7 cellular contexts compared by ENCODE assay signal in genomic region chr17:38674749-38675615, GRCh38. TPM values are rescaled to one million over a fixed set of nuclear protein-coding genes. Genes with fewer than 3 reads are reported as not detected.
DNase-seq lines count a peak whose midpoint lies in the region; ATAC-seq and TF ChIP-seq lines count a peak whose summit lies in the region.

TSS of gene EPOP (minus strand) at chr17:38674957. CDS start at chr17:38674495, 462 bp downstream.

- no peaks in the 10 kb centered on the region for H3K9me3 ChIP-seq in WERI-Rb-1 (ENCODE audit: severe bottlenecking)
- no peaks in the 10 kb centered on the region for H3K9me3 ChIP-seq in breast epithelium

- peaks cover 0 to 6% of the 10 kb centered on the region in 2 donors for H3K4me1 ChIP-seq in breast epithelium

- H3K27me3 ChIP-seq in WERI-Rb-1 (ENCODE audit: insufficient read depth, low read depth, severe bottlenecking): no peaks in the 10 kb centered on the region
- H3K27me3 ChIP-seq in breast epithelium: peaks cover 3 to 4% of the 10 kb centered on the region in 2 donors

- DNase-seq in NCI-H2171 treated with DMSO at 0.1 percent for 48 hours (lab: John Stamatoyannopoulos, UW): peak; percentile 85
- peak; percentile 93 for DNase-seq in WERI-Rb-1
- DNase-seq in breast epithelium (ENCODE audit: low spot score in 2 of 2): peak; percentile 85
- peak; percentile 83 for DNase-seq in iris pigment epithelial cell (ENCODE audit: low read depth)
- peak; percentile 87 to 93 (median 88) for DNase-seq in stimulated activated CD4-positive, alpha-beta T cell treated with anti-CD3 and anti-CD28 coated beads, Interleukin-12 subunit alpha, Interleukin-12 subunit beta, amount 100 ng/mL, for 48 hours (ENCODE audit: low read depth in 2 of 3, low spot score in 1 of 3)

- H3K4me3 ChIP-seq in WERI-Rb-1 (ENCODE audit: low read depth, low read length) (peak within 1 kb of the TSS; percentile 62), breast epithelium (peak within 1 kb of the TSS; percentile 63 to 68 (median 67))

- ATAC-seq in GM18498 (IDR thresholded peaks at IDR 0.05; ENCODE audit: unreplicated experiment): peak; percentile 76
- peak; percentile 62 for ATAC-seq in HG03039 (IDR thresholded peaks at IDR 0.05; ENCODE audit: unreplicated experiment)

- TF ChIP-seq POLR2A in breast epithelium (IDR thresholded peaks at IDR 0.05): no peak

- no peak for TF ChIP-seq CTCF in WERI-Rb-1 (IDR thresholded peaks at IDR 0.05; ENCODE audit: low read depth, low read length)
- no peak for TF ChIP-seq CTCF in breast epithelium (IDR thresholded peaks at IDR 0.05)

- intact Hi-C loops in breast epithelium (cut with DNase I; ENCODE audit: low total_unique reads): loop anchor here (5.0 kb wide), 1 partner anchor 62 kb away; no protein-coding TSS in a partner anchor

- H3K27ac ChIP-seq in WERI-Rb-1 (peak within 1 kb of the TSS; percentile 75), breast epithelium (peak within 1 kb of the TSS; percentile 14 to 64)

- H3K36me3 ChIP-seq in WERI-Rb-1: no peaks in the 10 kb centered on the region
- no peaks in the 10 kb centered on the region for H3K36me3 ChIP-seq in breast epithelium

RNA-seq across cellular contexts. Expression of gene EPOP, which starts in this region (rescaled TPM):
- total RNA-seq in breast epithelium: 1 to 10 TPM; 2.0 to 2.1 (median 2.0) TPM

Comparison
In these comparisons a context has a peak if more than half of its experiments do, and no peak if none do; other contexts are left out.
1. Peak in every context shown above with its lines: DNase-seq, ATAC-seq, H3K4me3 ChIP-seq and H3K27ac ChIP-seq.